Comparison of ENCODE assay signal across 8 cellular contexts in the genomic region with DNA sequence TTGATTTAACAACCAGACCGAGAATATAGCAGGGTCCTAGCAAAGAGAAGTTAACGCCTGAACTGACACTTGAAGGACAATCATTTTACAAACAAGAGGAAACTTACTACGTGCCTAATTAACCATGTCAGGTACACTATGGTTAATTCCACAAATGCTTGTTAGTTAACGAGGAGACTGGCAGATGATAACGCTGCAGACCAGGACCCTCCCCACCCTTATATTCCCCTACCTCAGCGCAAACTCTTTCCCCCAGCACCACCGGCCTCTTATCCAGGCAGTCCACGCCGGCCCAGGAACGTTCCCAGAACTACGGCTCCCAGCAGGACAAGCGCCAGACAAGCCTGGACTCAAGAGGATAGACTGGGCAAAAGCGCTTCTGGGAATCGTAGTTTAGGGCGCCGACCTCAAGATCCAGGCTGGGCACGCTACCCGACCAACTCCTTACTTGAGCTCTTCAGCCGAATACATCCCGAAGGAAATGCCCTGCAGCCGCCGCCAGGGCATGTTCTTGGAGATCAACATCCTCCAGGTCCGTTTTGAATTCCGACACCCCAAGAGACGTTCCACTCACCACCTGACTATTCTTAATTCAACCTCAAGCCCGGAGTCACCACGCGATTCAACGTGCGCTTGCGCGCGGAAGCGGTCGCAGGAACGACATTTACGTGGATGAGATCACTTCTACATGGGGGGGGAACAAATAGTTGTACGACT. TPM values are rescaled to one million over a fixed set of nuclear protein-coding genes. Genes with fewer than 3 reads are reported as not detected.
DNase-seq lines count a peak whose midpoint lies in the region; ATAC-seq and TF ChIP-seq lines count a peak whose summit lies in the region.

POLR1A (minus strand) TSS at position 635 of the 717 bp plus-strand sequence; CDS start at position 525, 110 bp downstream.

- POLR2A ChIA-PET in CD4-positive, alpha-beta T cell (lab: Charles Lee), result interaction anchor here (0.6 to 2.8 kb wide), 24 partner anchors 10 to 779 kb away, joined by 3 to 43 read pairs (median 6); partner anchors contain the start of genes IMMT, KDM3A, MAT2A and RETSAT
- POLR2A ChIA-PET in activated CD8-positive, alpha-beta memory T cell treated with anti-CD3 and anti-CD28 coated beads for 36 hours (lab: Charles Lee), result interaction anchor here (0.8 to 1.1 kb wide), 7 partner anchors 9 to 398 kb away, joined by 3 to 5 read pairs (median 3); partner anchors contain the start of gene KDM3A

- TF ChIP-seq CTCF in CD4-positive, alpha-beta T cell (IDR thresholded peaks at IDR 0.05), result no peak
- TF ChIP-seq CTCF in GM20000 (IDR thresholded peaks at IDR 0.05; ENCODE audit: extremely low read depth, missing control alignments), result no peak

- H3K27ac ChIP-seq in CD4-positive, alpha-beta T cell (ENCODE audit: low read depth, low read length), result peak within 1 kb of the TSS; percentile 81

- no peaks in the 10 kb centered on the region for H3K9me3 ChIP-seq in CD4-positive, alpha-beta T cell (ENCODE audit: control insufficient read depth, low read length)

- H3K4me1 Mint-ChIP-seq in CD4-positive, alpha-beta T cell (ENCODE audit: low read depth), result peaks cover 60% of the 10 kb centered on the region
- peaks cover 44 to 54% of the 10 kb centered on the region in 2 donors for H3K4me1 Mint-ChIP-seq in effector memory CD8-positive, alpha-beta T cell (ENCODE audit: low read depth in 2 of 2)
- H3K4me1 Mint-ChIP-seq in memory B cell, result peaks cover 37% of the 10 kb centered on the region

- peak within 1 kb of the TSS; percentile 95 for H3K27ac Mint-ChIP-seq in CD4-positive, alpha-beta T cell
- peak within 1 kb of the TSS; percentile 98 to 99 for H3K27ac Mint-ChIP-seq in effector memory CD8-positive, alpha-beta T cell
- peak within 1 kb of the TSS; percentile 99 for H3K27ac Mint-ChIP-seq in memory B cell

- intact Hi-C loops in CD4-positive, alpha-beta T cell (cut with DNase I, micrococcal nuclease), result loop anchor here in 1 of 2 experiments (2.0 to 10.0 kb wide), 6 partner anchors 89 to 1949 kb away; partner anchors contain the start of genes IMMT, KDM3A, KRCC1 and MAT2A

- H3K4me3 Mint-ChIP-seq in CD4-positive, alpha-beta T cell, result peak within 1 kb of the TSS; percentile 89
- H3K4me3 Mint-ChIP-seq in effector memory CD8-positive, alpha-beta T cell, result peak within 1 kb of the TSS; percentile 90 to 96
- peak within 1 kb of the TSS; percentile 96 for H3K4me3 Mint-ChIP-seq in memory B cell

- H3K36me3 Mint-ChIP-seq in CD4-positive, alpha-beta T cell (ENCODE audit: low read depth), result peaks cover 58% of the 10 kb centered on the region
- H3K36me3 Mint-ChIP-seq in effector memory CD8-positive, alpha-beta T cell (ENCODE audit: insufficient read depth), result peaks cover 42% of the 10 kb centered on the region
- H3K36me3 Mint-ChIP-seq in memory B cell, result peaks cover 19% of the 10 kb centered on the region

- no peaks in the 10 kb centered on the region for H3K9me3 Mint-ChIP-seq in CD4-positive, alpha-beta T cell
- no peaks in the 10 kb centered on the region for H3K9me3 Mint-ChIP-seq in effector memory CD8-positive, alpha-beta T cell
- H3K9me3 Mint-ChIP-seq in memory B cell, result no peaks in the 10 kb centered on the region

- ATAC-seq in CD4-positive, alpha-beta T cell (ENCODE audit: poor library complexity), result peak; percentile 75
- ATAC-seq in effector memory CD8-positive, alpha-beta T cell (replicated peaks), result peak; percentile 76
- ATAC-seq in memory B cell (ENCODE audit: low read depth), result peak; percentile 73

- H3K27me3 ChIP-seq in CD4-positive, alpha-beta T cell (ENCODE audit: control insufficient read depth, insufficient read depth, low read length), result no peaks in the 10 kb centered on the region

- CTCF ChIA-PET in CD4-positive, alpha-beta T cell (lab: Charles Lee), result interaction anchor here (0.9 to 2.6 kb wide), 4 partner anchors 26 to 278 kb away, joined by 3 to 11 read pairs (median 8); partner anchors contain the start of gene ST3GAL5
- CTCF ChIA-PET in activated CD8-positive, alpha-beta memory T cell treated with anti-CD3 and anti-CD28 coated beads for 36 hours (lab: Charles Lee), result interaction anchor here (0.6 to 1.8 kb wide), 4 partner anchors 25 to 511 kb away, joined by 3 to 6 read pairs (median 4); no protein-coding TSS in a partner anchor

- DNase-seq in CD4-positive, alpha-beta T cell, result peak; percentile 67 to 80 (median 73)
- DNase-seq in GM20000 (ENCODE audit: low spot score) (peak; percentile 61), HS-5 (ENCODE audit: low read depth) (peak; percentile 96), NOMO-1 (lab: John Stamatoyannopoulos, UW; ENCODE audit: unreplicated experiment in 2 of 2) (peak; percentile 92 to 93), memory B cell (ENCODE audit: low spot score in 2 of 2) (peak; percentile 70 to 75)
- peak; percentile 74 to 77 (median 74) for DNase-seq in effector memory CD8-positive, alpha-beta T cell
- peak; percentile 71 for DNase-seq in stimulated activated CD8-positive, alpha-beta memory T cell treated with anti-CD3 and anti-CD28 coated beads, Interleukin-12 subunit alpha, Interleukin-12 subunit beta, amount 100 ng/mL, for 1 hour (ENCODE audit: low read depth)

- H3K27me3 Mint-ChIP-seq in CD4-positive, alpha-beta T cell, result no peaks in the 10 kb centered on the region
- H3K27me3 Mint-ChIP-seq in effector memory CD8-positive, alpha-beta T cell, result no peaks in the 10 kb centered on the region
- H3K27me3 Mint-ChIP-seq in memory B cell, result no peaks in the 10 kb centered on the region

RNA-seq across cellular contexts. Expression of gene POLR1A, which starts in this region (rescaled TPM):
- 10 to 100 TPM; 13.1 to 13.4 TPM for total RNA-seq in CD4-positive, alpha-beta T cell
- 10 to 100 TPM; 61.2 to 64.7 TPM for total RNA-seq in activated CD8-positive, alpha-beta memory T cell treated with anti-CD3 and anti-CD28 coated beads for 36 hours

Comparison
In these comparisons a context has a peak if more than half of its experiments do, and no peak if none do; other contexts are left out.
1. Peak in every context shown above with its lines: DNase-seq, ATAC-seq and H3K27ac ChIP-seq.
2. RNA of gene POLR1A (total RNA-seq): 61.2 to 64.7 TPM in activated CD8-positive, alpha-beta memory T cell treated with anti-CD3 and anti-CD28 coated beads for 36 hours; 13.1 to 13.4 TPM in CD4-positive, alpha-beta T cell; every median in the first group is over 4 times any median in the second.